Comparison of ENCODE assay signal across 8 cellular contexts in genomic region chr4:142719854-142720541, GRCh38.
DNase-seq lines count a peak whose midpoint lies in the region; TF ChIP-seq lines count a peak whose summit lies in the region.

No MANE protein-coding gene starts in this region.

- H3K27me3 ChIP-seq in left ventricle myocardium inferior (ENCODE audit: low read depth) (no peaks in the 10 kb centered on the region), dorsolateral prefrontal cortex (no peaks in the 10 kb centered on the region)

- H3K36me3 ChIP-seq in left ventricle myocardium inferior = no peaks in the 10 kb centered on the region

- peak; percentile 63 for TF ChIP-seq CTCF in left ventricle myocardium inferior (IDR thresholded peaks at IDR 0.05; ENCODE audit: borderline replicate concordance)
- peak in 43 of 56 donors; percentile 17 to 71 (median 34) for TF ChIP-seq CTCF in dorsolateral prefrontal cortex (IDR thresholded peaks at IDR 0.05 in 54 of 56, conservative IDR thresholded peaks at IDR 0.05 in 2 of 56; ENCODE audit: low read depth in 1 of 56, partially characterized antibody in 56 of 56)
- TF ChIP-seq CTCF in retinal pigment epithelial cell (conservative IDR thresholded peaks at IDR 0.05; ENCODE audit: low read depth, low read length) = peak; percentile 51

- H3K4me1 ChIP-seq in left ventricle myocardium inferior = no peaks in the 10 kb centered on the region

- H3K4me3 ChIP-seq in left ventricle myocardium inferior = no peak overlapping the region
- H3K4me3 ChIP-seq in dorsolateral prefrontal cortex = no peak overlapping the region
- no peak overlapping the region for H3K4me3 ChIP-seq in retinal pigment epithelial cell (ENCODE audit: low read length)

- intact Hi-C loops in left ventricle myocardium inferior (cut with micrococcal nuclease) (loop anchor here (10.0 kb wide), 1 partner anchor 595 kb away; no protein-coding TSS in a partner anchor), cardiac septum (cut with DNase I) (loop anchor here (5.0 kb wide), 1 partner anchor 593 kb away; no protein-coding TSS in a partner anchor), dorsolateral prefrontal cortex (cut with DNase I) (loop anchor here in 1 of 2 donors (10.0 kb wide), 1 partner anchor 365 kb away; no protein-coding TSS in a partner anchor)

- H3K27ac ChIP-seq in left ventricle myocardium inferior (replicated peaks) (no peak overlapping the region), dorsolateral prefrontal cortex (no peak overlapping the region)

- no peaks in the 10 kb centered on the region for H3K9me3 ChIP-seq in left ventricle myocardium inferior (replicated peaks)

- DNase-seq in left ventricle myocardium inferior (no peak), cardiac septum (ENCODE audit: low spot score) (no peak), NCI-H345 treated with DMSO at 0.1 percent for 48 hours (lab: John Stamatoyannopoulos, UW; ENCODE audit: unreplicated experiment) (peak; percentile 4), dorsolateral prefrontal cortex (no peak), retinal pigment epithelial cell (ENCODE audit: low read depth) (no peak), NCI-H2227 treated with DMSO at 0.1 percent for 48 hours (lab: John Stamatoyannopoulos, UW) (no peak), activated gamma-delta T cell treated with Interleukin-2 at 50 U/mL for 16 hours (no peak)
- no peak for DNase-seq in activated effector memory CD4-positive, alpha-beta T cell treated with anti-CD3 and anti-CD28 coated beads, Interleukin-2, amount 50 U/mL, for 16 hours
